ENCODE assay signal across 15 cellular contexts in genomic region chr7:45129181-45129800, GRCh38. TPM values are rescaled to one million over a fixed set of nuclear protein-coding genes. Genes with fewer than 3 reads are reported as not detected.
"Had no signal": no experiment of that assay in that cellular context is flagged by ENCODE, and none has a peak within 500 bp of the region (broad histone marks: within the 10 kb centered on the region; RNA-seq: fewer than 3 reads in every experiment).

No MANE protein-coding gene starts in this region.

- H3K9me3 Mint-ChIP-seq: activated T-helper 17 cell treated with anti-CD3 and anti-CD28 coated beads, Interleukin-2, amount 50 U/mL, for 72 hours; memory B cell; naive thymus-derived CD4-positive, alpha-beta T cell had no signal

- FAIRE-seq: colon, kidney had no signal

- H3K4me1 Mint-ChIP-seq: activated T-helper 17 cell treated with anti-CD3 and anti-CD28 coated beads, Interleukin-2, amount 50 U/mL, for 72 hours; memory B cell had no signal

- H3K27ac Mint-ChIP-seq: memory B cell had no signal

- DNase-seq: activated naive CD4-positive, alpha-beta T cell treated with Interleukin-2 at 50 U/mL for 16 hours; activated T-cell treated with anti-CD3 and anti-CD28 coated beads for 4 hours; anterior cingulate cortex; brain microvascular endothelial cell; kidney; left ventricle myocardium superior; mucosa of descending colon; naive thymus-derived CD4-positive, alpha-beta T cell; stimulated activated CD4-positive, alpha-beta T cell treated with anti-CD3 and anti-CD28 coated beads, Interleukin-4, amount 100 ng/mL, for 24 hours; stimulated activated naive CD4-positive, alpha-beta T cell treated with Interleukin-2 at 50 U/mL for 16 hours; T-helper 9 cell; transverse colon had no signal

- H3K36me3 Mint-ChIP-seq: memory B cell; naive thymus-derived CD4-positive, alpha-beta T cell had no signal

- H3K27me3 Mint-ChIP-seq: activated T-helper 17 cell treated with anti-CD3 and anti-CD28 coated beads, Interleukin-2, amount 50 U/mL, for 72 hours; naive thymus-derived CD4-positive, alpha-beta T cell had no signal

- H3K4me3 Mint-ChIP-seq: activated T-helper 17 cell treated with anti-CD3 and anti-CD28 coated beads, Interleukin-2, amount 50 U/mL, for 72 hours; memory B cell; naive thymus-derived CD4-positive, alpha-beta T cell had no signal

RNA-seq across cellular contexts. Expression of gene RAMP3, which starts 28.3 kb away (rescaled TPM):
- total RNA-seq: activated T-helper 17 cell treated with anti-CD3 and anti-CD28 coated beads, Interleukin-2, amount 50 U/mL, for 72 hours had no signal
